ENCODE assay signal across 1 cellular context in genomic region chr12:46222642-46223041, GRCh38.
TF ChIP-seq lines count a peak whose summit lies in the region.

No MANE protein-coding gene starts in this region.

TF ChIP-seq in GM12878, 131 proteins besides CTCF, POLR2A, EP300 and RAD21:
- TF ChIP-seq HSF1 (IDR thresholded peaks at IDR 0.05; ENCODE audit: low read depth, low read length) = no peak
- TF ChIP-seq RUNX3 (IDR thresholded peaks at IDR 0.05; ENCODE audit: low read length) = peak; percentile 17; the same call in 1 of the 2 replicates
